In the genomic region with DNA sequence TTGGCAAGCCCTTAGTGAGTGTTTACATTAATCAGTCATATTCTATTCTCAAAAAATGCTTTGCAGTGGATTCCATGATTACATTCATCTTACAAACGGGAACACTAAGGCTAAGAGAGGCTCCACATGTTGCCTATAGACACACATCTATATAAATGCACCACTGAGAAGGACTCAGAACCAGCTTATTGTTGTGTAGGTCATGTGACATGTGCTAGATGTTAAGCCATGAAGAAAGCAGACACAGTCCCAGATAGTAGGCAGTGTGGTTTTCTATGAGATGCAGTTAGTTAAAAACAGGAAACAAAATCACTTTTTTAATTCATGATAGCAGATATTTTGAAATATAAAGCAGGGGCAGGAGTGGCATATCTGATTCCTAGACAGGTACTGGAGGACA, we compare ENCODE assay signal across 33 cellular contexts. TPM values are rescaled to one million over a fixed set of nuclear protein-coding genes. Genes with fewer than 3 reads are reported as not detected.
"Had no signal": no experiment of that assay in that cellular context is flagged by ENCODE, and none has a peak within 500 bp of the region (broad histone marks: within the 10 kb centered on the region; RNA-seq: fewer than 3 reads in every experiment).

No MANE protein-coding gene starts in this region.

- H3K9me3 ChIP-seq: mucosa of descending colon, ovary, right atrium auricular region, right lobe of liver, uterus had no signal

- H3K36me3 ChIP-seq: left ventricle myocardium inferior, ovary, right atrium auricular region, right lobe of liver, tibial nerve, uterus had no signal

- H3K4me1 Mint-ChIP-seq: stimulated activated naive CD8-positive, alpha-beta T cell treated with anti-CD3 and anti-CD28 coated beads, Interleukin-15, amount 100 ng/mL, for 72 hours had no signal

- DNase-seq: islet precursor cell; left ventricle myocardium inferior; midbrain; mucosa of descending colon; naive thymus-derived CD4-positive, alpha-beta T cell; ovary; right lobe of liver; stimulated activated CD4-positive, alpha-beta T cell treated with anti-CD3 and anti-CD28 coated beads, Interleukin-1b, Interleukin-23, amount 100 ng/mL, for 48 hours; stimulated activated CD4-positive, alpha-beta T cell treated with anti-CD3 and anti-CD28 coated beads, Interleukin-2, amount 100 ng/mL, for 48 hours; stimulated activated naive CD4-positive, alpha-beta T cell treated with Interleukin-2 at 50 U/mL for 16 hours; stimulated activated naive CD8-positive, alpha-beta T cell treated with anti-CD3 and anti-CD28 coated beads, Interleukin-15, amount 100 ng/mL, for 72 hours; substantia nigra; uterus had no signal

- H3K27me3 ChIP-seq: hepatocyte, ovary, right atrium auricular region, right lobe of liver, tibial nerve had no signal

- H3K79me2 ChIP-seq: hepatocyte had no signal

- H3K27ac ChIP-seq: hepatocyte, left ventricle myocardium inferior, ovary, right atrium auricular region, right lobe of liver, tibial nerve, uterus had no signal

- H3K4me3 Mint-ChIP-seq: naive thymus-derived CD4-positive, alpha-beta T cell; natural killer cell treated with Interleukin-12 subunit alpha and Interleukin-12 subunit beta and Interleukin-15 and Interleukin-18, amount 100 ng/mL, for 72 hours; stimulated activated naive CD8-positive, alpha-beta T cell treated with anti-CD3 and anti-CD28 coated beads, Interleukin-15, amount 100 ng/mL, for 72 hours; type B pancreatic cell had no signal

- ATAC-seq: mucosa of descending colon; naive thymus-derived CD4-positive, alpha-beta T cell; natural killer cell treated with Interleukin-12 subunit alpha and Interleukin-12 subunit beta and Interleukin-15 and Interleukin-18, amount 100 ng/mL, for 72 hours; right lobe of liver; stimulated activated naive CD8-positive, alpha-beta T cell treated with anti-CD3 and anti-CD28 coated beads, Interleukin-15, amount 100 ng/mL, for 72 hours had no signal

- H3K4me2 ChIP-seq: hepatocyte, smooth muscle cell had no signal

- H3K27ac Mint-ChIP-seq: naive thymus-derived CD4-positive, alpha-beta T cell; natural killer cell treated with Interleukin-12 subunit alpha and Interleukin-12 subunit beta and Interleukin-15 and Interleukin-18, amount 100 ng/mL, for 72 hours; progenitor cell of endocrine pancreas; stimulated activated naive CD8-positive, alpha-beta T cell treated with anti-CD3 and anti-CD28 coated beads, Interleukin-15, amount 100 ng/mL, for 72 hours; type B pancreatic cell had no signal

- H3K27me3 Mint-ChIP-seq: type B pancreatic cell had no signal

- H3K4me3 ChIP-seq: hepatocyte, left ventricle myocardium inferior, lung, mucosa of descending colon, ovary, right atrium auricular region, right lobe of liver, smooth muscle cell, tibial nerve, uterus had no signal

- H3K9me3 Mint-ChIP-seq: natural killer cell treated with Interleukin-12 subunit alpha and Interleukin-12 subunit beta and Interleukin-15 and Interleukin-18, amount 100 ng/mL, for 72 hours; stimulated activated naive CD8-positive, alpha-beta T cell treated with anti-CD3 and anti-CD28 coated beads, Interleukin-15, amount 100 ng/mL, for 72 hours had no signal

- H3K4me1 ChIP-seq: left ventricle myocardium inferior, right atrium auricular region, right lobe of liver, tibial nerve, uterus had no signal

- H2AFZ ChIP-seq: hepatocyte had no signal

RNA-seq across cellular contexts. Expression of a gene that starts 10.8 kb away (rescaled TPM):
- total RNA-seq: hepatocyte, kidney epithelial cell, myocyte, progenitor cell of endocrine pancreas, pulmonary artery endothelial cell, renal cortical epithelial cell, right lobe of liver, temporal lobe had no signal
- polyA plus RNA-seq: hepatocyte; naive thymus-derived CD4-positive, alpha-beta T cell; neural cell; smooth muscle cell had no signal

RNA-seq across cellular contexts. Expression of a gene that starts 19.1 kb away (rescaled TPM):
- total RNA-seq: hepatocyte, kidney epithelial cell, myocyte, progenitor cell of endocrine pancreas, pulmonary artery endothelial cell, renal cortical epithelial cell, right atrium auricular region, skeletal muscle tissue, smooth muscle cell, temporal lobe had no signal
- polyA plus RNA-seq: neural cell, smooth muscle cell had no signal

RNA-seq across cellular contexts. Expression of a gene that starts 42.4 kb away (rescaled TPM):
- total RNA-seq: hepatocyte; kidney epithelial cell; left ventricle myocardium inferior; lower leg skin; lung; mesenteric fat pad; myocyte; naive thymus-derived CD4-positive, alpha-beta T cell; natural killer cell treated with Interleukin-12 subunit alpha and Interleukin-12 subunit beta and Interleukin-15 and Interleukin-18, amount 100 ng/mL, for 72 hours; omental fat pad; ovary; progenitor cell of endocrine pancreas; pulmonary artery endothelial cell; renal cortical epithelial cell; right atrium auricular region; right lobe of liver; skeletal muscle tissue; smooth muscle cell; temporal lobe; tibial nerve; ureter; uterus had no signal
- polyA plus RNA-seq: lung; naive thymus-derived CD4-positive, alpha-beta T cell; neural cell; ovary; smooth muscle cell; thymus had no signal
